In the genomic region with DNA sequence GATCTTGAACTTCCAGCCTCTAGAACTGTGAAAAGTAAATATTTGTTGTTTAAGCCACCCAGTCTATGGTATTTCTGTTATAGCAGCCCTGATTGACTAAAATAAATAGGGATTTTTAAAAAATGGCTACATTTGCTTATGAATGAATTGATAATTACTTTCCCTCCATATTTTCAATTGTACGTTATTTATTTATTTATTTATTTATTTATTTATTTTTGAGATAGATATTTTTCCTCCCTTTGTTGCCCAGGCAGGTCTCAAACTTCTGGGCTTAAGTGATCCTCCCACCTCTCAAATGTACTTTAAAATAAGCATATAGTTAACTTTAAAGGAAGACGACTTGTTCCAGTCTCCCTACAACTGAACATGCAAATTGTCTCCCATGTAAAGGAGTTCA, we compare ENCODE assay signal across 1 cellular context.
A peak's percentile ranks its signal among the peaks of the same experiment; 100 is the strongest.
TF ChIP-seq lines count a peak whose summit lies in the region.

No MANE protein-coding gene starts in this region.

TF ChIP-seq in HEK293, 187 proteins besides CTCF, POLR2A, EP300 and RAD21 (continued from another document):
- TF ChIP-seq, protein P1, sequence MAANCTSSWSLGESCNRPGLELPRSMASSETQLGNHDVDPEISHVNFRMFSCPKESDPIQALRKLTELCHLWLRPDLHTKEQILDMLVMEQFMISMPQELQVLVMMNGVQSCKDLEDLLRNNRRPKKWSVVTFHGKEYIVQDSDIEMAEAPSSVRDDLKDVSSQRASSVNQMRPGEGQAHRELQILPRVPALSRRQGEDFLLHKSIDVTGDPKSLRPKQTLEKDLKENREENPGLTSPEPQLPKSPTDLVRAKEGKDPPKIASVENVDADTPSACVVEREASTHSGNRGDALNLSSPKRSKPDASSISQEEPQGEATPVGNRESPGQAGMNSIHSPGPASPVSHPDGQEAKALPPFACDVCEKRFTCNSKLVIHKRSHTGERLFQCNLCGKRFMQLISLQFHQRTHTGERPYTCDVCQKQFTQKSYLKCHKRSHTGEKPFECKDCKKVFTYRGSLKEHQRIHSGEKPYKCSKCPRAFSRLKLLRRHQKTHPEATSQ (tag by site-specific recombination; IDR thresholded peaks at IDR 0.05), result no peak
- TF ChIP-seq SP3 (tag by site-specific recombination; IDR thresholded peaks at IDR 0.05), result no peak
- no peak for TF ChIP-seq ZNF791 (tag by site-specific recombination; IDR thresholded peaks at IDR 0.05)
- no peak for TF ChIP-seq SP2 (tag by site-specific recombination; IDR thresholded peaks at IDR 0.05)
- TF ChIP-seq ZNF529 (tag by site-specific recombination; IDR thresholded peaks at IDR 0.05; ENCODE audit: insufficient replicate concordance), result no peak
- TF ChIP-seq IKZF3 (tag by site-specific recombination; IDR thresholded peaks at IDR 0.05), result no peak
- TF ChIP-seq ZFHX2 (tag by site-specific recombination; conservative IDR thresholded peaks at IDR 0.05), result no peak
- TF ChIP-seq, protein P2, sequence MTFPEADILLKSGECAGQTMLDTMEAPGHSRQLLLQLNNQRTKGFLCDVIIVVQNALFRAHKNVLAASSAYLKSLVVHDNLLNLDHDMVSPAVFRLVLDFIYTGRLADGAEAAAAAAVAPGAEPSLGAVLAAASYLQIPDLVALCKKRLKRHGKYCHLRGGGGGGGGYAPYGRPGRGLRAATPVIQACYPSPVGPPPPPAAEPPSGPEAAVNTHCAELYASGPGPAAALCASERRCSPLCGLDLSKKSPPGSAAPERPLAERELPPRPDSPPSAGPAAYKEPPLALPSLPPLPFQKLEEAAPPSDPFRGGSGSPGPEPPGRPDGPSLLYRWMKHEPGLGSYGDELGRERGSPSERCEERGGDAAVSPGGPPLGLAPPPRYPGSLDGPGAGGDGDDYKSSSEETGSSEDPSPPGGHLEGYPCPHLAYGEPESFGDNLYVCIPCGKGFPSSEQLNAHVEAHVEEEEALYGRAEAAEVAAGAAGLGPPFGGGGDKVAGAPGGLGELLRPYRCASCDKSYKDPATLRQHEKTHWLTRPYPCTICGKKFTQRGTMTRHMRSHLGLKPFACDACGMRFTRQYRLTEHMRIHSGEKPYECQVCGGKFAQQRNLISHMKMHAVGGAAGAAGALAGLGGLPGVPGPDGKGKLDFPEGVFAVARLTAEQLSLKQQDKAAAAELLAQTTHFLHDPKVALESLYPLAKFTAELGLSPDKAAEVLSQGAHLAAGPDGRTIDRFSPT (tag by site-specific recombination; IDR thresholded peaks at IDR 0.05), result no peak
- TF ChIP-seq SETDB1 (IDR thresholded peaks at IDR 0.05; ENCODE audit: insufficient read length, low read length), result no peak
- TF ChIP-seq, protein P3, sequence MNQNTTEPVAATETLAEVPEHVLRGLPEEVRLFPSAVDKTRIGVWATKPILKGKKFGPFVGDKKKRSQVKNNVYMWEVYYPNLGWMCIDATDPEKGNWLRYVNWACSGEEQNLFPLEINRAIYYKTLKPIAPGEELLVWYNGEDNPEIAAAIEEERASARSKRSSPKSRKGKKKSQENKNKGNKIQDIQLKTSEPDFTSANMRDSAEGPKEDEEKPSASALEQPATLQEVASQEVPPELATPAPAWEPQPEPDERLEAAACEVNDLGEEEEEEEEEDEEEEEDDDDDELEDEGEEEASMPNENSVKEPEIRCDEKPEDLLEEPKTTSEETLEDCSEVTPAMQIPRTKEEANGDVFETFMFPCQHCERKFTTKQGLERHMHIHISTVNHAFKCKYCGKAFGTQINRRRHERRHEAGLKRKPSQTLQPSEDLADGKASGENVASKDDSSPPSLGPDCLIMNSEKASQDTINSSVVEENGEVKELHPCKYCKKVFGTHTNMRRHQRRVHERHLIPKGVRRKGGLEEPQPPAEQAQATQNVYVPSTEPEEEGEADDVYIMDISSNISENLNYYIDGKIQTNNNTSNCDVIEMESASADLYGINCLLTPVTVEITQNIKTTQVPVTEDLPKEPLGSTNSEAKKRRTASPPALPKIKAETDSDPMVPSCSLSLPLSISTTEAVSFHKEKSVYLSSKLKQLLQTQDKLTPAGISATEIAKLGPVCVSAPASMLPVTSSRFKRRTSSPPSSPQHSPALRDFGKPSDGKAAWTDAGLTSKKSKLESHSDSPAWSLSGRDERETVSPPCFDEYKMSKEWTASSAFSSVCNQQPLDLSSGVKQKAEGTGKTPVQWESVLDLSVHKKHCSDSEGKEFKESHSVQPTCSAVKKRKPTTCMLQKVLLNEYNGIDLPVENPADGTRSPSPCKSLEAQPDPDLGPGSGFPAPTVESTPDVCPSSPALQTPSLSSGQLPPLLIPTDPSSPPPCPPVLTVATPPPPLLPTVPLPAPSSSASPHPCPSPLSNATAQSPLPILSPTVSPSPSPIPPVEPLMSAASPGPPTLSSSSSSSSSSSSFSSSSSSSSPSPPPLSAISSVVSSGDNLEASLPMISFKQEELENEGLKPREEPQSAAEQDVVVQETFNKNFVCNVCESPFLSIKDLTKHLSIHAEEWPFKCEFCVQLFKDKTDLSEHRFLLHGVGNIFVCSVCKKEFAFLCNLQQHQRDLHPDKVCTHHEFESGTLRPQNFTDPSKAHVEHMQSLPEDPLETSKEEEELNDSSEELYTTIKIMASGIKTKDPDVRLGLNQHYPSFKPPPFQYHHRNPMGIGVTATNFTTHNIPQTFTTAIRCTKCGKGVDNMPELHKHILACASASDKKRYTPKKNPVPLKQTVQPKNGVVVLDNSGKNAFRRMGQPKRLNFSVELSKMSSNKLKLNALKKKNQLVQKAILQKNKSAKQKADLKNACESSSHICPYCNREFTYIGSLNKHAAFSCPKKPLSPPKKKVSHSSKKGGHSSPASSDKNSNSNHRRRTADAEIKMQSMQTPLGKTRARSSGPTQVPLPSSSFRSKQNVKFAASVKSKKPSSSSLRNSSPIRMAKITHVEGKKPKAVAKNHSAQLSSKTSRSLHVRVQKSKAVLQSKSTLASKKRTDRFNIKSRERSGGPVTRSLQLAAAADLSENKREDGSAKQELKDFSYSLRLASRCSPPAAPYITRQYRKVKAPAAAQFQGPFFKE (tag by site-specific recombination; IDR thresholded peaks at IDR 0.05; ENCODE audit: borderline replicate concordance), result no peak
- TF ChIP-seq, protein P4, sequence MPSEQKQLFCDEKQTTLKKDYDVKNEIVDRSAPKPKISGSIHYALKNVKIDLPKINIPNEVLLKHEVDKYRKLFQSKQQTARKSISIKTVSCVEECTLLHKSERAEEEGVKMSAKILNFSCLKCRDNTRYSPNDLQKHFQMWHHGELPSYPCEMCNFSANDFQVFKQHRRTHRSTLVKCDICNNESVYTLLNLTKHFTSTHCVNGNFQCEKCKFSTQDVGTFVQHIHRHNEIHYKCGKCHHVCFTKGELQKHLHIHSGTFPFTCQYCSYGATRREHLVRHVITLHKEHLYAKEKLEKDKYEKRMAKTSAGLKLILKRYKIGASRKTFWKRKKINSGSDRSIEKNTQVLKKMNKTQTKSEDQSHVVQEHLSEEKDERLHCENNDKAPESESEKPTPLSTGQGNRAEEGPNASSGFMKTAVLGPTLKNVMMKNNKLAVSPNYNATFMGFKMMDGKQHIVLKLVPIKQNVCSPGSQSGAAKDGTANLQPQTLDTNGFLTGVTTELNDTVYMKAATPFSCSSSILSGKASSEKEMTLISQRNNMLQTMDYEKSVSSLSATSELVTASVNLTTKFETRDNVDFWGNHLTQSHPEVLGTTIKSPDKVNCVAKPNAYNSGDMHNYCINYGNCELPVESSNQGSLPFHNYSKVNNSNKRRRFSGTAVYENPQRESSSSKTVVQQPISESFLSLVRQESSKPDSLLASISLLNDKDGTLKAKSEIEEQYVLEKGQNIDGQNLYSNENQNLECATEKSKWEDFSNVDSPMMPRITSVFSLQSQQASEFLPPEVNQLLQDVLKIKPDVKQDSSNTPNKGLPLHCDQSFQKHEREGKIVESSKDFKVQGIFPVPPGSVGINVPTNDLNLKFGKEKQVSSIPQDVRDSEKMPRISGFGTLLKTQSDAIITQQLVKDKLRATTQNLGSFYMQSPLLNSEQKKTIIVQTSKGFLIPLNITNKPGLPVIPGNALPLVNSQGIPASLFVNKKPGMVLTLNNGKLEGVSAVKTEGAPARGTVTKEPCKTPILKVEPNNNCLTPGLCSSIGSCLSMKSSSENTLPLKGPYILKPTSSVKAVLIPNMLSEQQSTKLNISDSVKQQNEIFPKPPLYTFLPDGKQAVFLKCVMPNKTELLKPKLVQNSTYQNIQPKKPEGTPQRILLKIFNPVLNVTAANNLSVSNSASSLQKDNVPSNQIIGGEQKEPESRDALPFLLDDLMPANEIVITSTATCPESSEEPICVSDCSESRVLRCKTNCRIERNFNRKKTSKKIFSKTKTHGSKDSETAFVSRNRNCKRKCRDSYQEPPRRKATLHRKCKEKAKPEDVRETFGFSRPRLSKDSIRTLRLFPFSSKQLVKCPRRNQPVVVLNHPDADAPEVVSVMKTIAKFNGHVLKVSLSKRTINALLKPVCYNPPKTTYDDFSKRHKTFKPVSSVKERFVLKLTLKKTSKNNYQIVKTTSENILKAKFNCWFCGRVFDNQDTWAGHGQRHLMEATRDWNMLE (tag by site-specific recombination; conservative IDR thresholded peaks at IDR 0.05; ENCODE audit: low read depth), result peak; percentile 60; the same call in 1 of the 2 replicates
- no peak for TF ChIP-seq ZNF211 (tag by site-specific recombination; IDR thresholded peaks at IDR 0.05; ENCODE audit: low read depth)
- no peak for TF ChIP-seq GLI4 (tag by site-specific recombination; IDR thresholded peaks at IDR 0.05)
- TF ChIP-seq TRIM28 (IDR thresholded peaks at IDR 0.05; ENCODE audit: borderline replicate concordance, low read length), result no peak
- no peak for TF ChIP-seq MEIS1 (CRISPR knock-in tag; IDR thresholded peaks at IDR 0.05; ENCODE audit: borderline replicate concordance)
- TF ChIP-seq ZNF654 (tag by site-specific recombination; IDR thresholded peaks at IDR 0.05; ENCODE audit: low read depth), result peak; percentile 12; the same call in 1 of the 2 replicates
- no peak for TF ChIP-seq ZNF174 (tag by site-specific recombination; IDR thresholded peaks at IDR 0.05)
- TF ChIP-seq ZNF324 (tag by site-specific recombination; IDR thresholded peaks at IDR 0.05), result no peak
- no peak for TF ChIP-seq KLF8 (tag by site-specific recombination; IDR thresholded peaks at IDR 0.05)
- 0 out of 2 replicates have a peak, but pooled peaks have one; percentile 35 for TF ChIP-seq ZBTB8A (tag by site-specific recombination; IDR thresholded peaks at IDR 0.05)
- TF ChIP-seq, protein P5, sequence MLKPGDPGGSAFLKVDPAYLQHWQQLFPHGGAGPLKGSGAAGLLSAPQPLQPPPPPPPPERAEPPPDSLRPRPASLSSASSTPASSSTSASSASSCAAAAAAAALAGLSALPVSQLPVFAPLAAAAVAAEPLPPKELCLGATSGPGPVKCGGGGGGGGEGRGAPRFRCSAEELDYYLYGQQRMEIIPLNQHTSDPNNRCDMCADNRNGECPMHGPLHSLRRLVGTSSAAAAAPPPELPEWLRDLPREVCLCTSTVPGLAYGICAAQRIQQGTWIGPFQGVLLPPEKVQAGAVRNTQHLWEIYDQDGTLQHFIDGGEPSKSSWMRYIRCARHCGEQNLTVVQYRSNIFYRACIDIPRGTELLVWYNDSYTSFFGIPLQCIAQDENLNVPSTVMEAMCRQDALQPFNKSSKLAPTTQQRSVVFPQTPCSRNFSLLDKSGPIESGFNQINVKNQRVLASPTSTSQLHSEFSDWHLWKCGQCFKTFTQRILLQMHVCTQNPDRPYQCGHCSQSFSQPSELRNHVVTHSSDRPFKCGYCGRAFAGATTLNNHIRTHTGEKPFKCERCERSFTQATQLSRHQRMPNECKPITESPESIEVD (tag by site-specific recombination; IDR thresholded peaks at IDR 0.05), result no peak
- TF ChIP-seq SALL2 (tag by site-specific recombination; IDR thresholded peaks at IDR 0.05; ENCODE audit: borderline replicate concordance), result no peak
- TF ChIP-seq ZNF426 (tag by site-specific recombination; IDR thresholded peaks at IDR 0.05), result peak; percentile 51
